8 cellular contexts compared by ENCODE assay signal in genomic region chr7:16753102-16753931, GRCh38. TPM values are rescaled to one million over a fixed set of nuclear protein-coding genes. Genes with fewer than 3 reads are reported as not detected.
DNase-seq lines count a peak whose midpoint lies in the region; ATAC-seq and TF ChIP-seq lines count a peak whose summit lies in the region.

TSPAN13 (plus strand) TSS chr7:16753755; CDS start chr7:16753968, 213 bp downstream.

- peaks cover 2% of the 10 kb centered on the region for H3K4me1 ChIP-seq in mucosa of descending colon (ENCODE audit: low read depth)

- H3K4me3 ChIP-seq in epithelial cell of proximal tubule (ENCODE audit: low read depth, low read length): peak within 1 kb of the TSS; percentile 90
- H3K4me3 ChIP-seq in mucosa of descending colon: peak within 1 kb of the TSS; percentile 46

- intact Hi-C loops in mucosa of descending colon (cut with DNase I, micrococcal nuclease): no loop called here

- TF ChIP-seq CTCF in epithelial cell of proximal tubule (conservative IDR thresholded peaks at IDR 0.05; ENCODE audit: low read depth, low read length) (no peak), mucosa of descending colon (IDR thresholded peaks at IDR 0.05) (no peak)

- H3K9me3 ChIP-seq in mucosa of descending colon: no peaks in the 10 kb centered on the region

- H3K36me3 ChIP-seq in mucosa of descending colon (ENCODE audit: low read depth): no peaks in the 10 kb centered on the region

- peak; percentile 69 for ATAC-seq in GM19397 (IDR thresholded peaks at IDR 0.05; ENCODE audit: unreplicated experiment)
- ATAC-seq in mucosa of descending colon: peak; percentile 96

- DNase-seq in AG08396 (ENCODE audit: low spot score): peak; percentile 75
- peak; percentile 89 for DNase-seq in HuH-7 (ENCODE audit: low spot score)
- DNase-seq in NOMO-1 treated with dmso at 0.1 percent for 144 hours (lab: John Stamatoyannopoulos, UW; ENCODE audit: unreplicated experiment): peak; percentile 49
- DNase-seq in activated T-cell treated with anti-CD3 and anti-CD28 coated beads for 48 hours (ENCODE audit: low read depth): peak; percentile 69
- no peak for DNase-seq in epithelial cell of proximal tubule (ENCODE audit: low read depth)
- peak; percentile 92 to 96 (median 95) for DNase-seq in mucosa of descending colon
- DNase-seq in stimulated activated CD8-positive, alpha-beta memory T cell treated with anti-CD3 and anti-CD28 coated beads, Interleukin-4, amount 100 ng/mL, for 48 hours: peak; percentile 80

RNA-seq across cellular contexts. Expression of gene TSPAN13, which starts in this region (rescaled TPM):
- total RNA-seq in epithelial cell of proximal tubule: 21.7 and 25.8 TPM in 2 replicates
- total RNA-seq in mucosa of descending colon: 10 to 100 TPM; 38.9 to 91.4 (median 90.8) TPM
